Comparison of ENCODE assay signal across 18 cellular contexts in the genomic region with DNA sequence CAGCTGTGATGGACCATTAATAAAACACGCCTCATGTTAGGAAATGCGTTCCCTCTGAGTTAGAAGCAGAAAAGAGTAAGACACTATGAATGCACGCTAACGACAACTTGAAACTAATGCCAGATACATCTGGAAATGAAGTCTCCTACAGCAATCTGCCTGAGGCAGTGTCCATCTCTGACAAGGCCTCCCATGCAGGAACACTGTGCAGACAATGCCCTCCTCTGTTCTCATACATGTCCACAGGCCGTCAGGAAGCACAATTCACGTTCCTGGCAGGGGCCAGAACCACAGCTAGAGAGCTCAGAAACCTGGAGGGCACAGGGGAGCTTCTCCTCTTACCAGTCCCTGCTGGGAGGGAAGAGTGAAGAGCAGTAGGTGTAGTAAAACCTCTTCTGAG. TPM values are rescaled to one million over a fixed set of nuclear protein-coding genes. Genes with fewer than 3 reads are reported as not detected.
DNase-seq lines count a peak whose midpoint lies in the region; ATAC-seq and TF ChIP-seq lines count a peak whose summit lies in the region.
"Had no signal": no experiment of that assay in that cellular context is flagged by ENCODE, and none has a peak within 500 bp of the region (broad histone marks: within the 10 kb centered on the region; RNA-seq: fewer than 3 reads in every experiment).

No MANE protein-coding gene starts in this region.

- H3K27ac Mint-ChIP-seq in GM23338 (peak overlapping the region; percentile 57; the same call in 1 of the 2 replicates), H9 (no peak overlapping the region)
- no peak overlapping the region for H3K27ac Mint-ChIP-seq in activated naive CD8-positive, alpha-beta T cell treated with anti-CD3 and anti-CD28 coated beads for 36 hours

- H3K9me2 ChIP-seq in GM23338 (ENCODE audit: insufficient read depth) = no peaks in the 10 kb centered on the region

- no peak overlapping the region for H2BK20ac ChIP-seq in H9 (ENCODE audit: low read depth, low read length, poor library complexity, severe bottlenecking)

- H3K27me3 Mint-ChIP-seq in GM23338 (ENCODE audit: insufficient read depth, low read depth, poor library complexity) = peaks cover 2% of the 10 kb centered on the region
- no peaks in the 10 kb centered on the region for H3K27me3 Mint-ChIP-seq in activated naive CD8-positive, alpha-beta T cell treated with anti-CD3 and anti-CD28 coated beads for 36 hours
- no peaks in the 10 kb centered on the region for H3K27me3 Mint-ChIP-seq in H9 (ENCODE audit: low read depth)

- H3K4me3 Mint-ChIP-seq in GM23338 (no peak overlapping the region), H9 (no peak overlapping the region)
- H3K4me3 Mint-ChIP-seq in activated naive CD8-positive, alpha-beta T cell treated with anti-CD3 and anti-CD28 coated beads for 36 hours = no peak overlapping the region

- no peak overlapping the region for H4K91ac ChIP-seq in H9 (ENCODE audit: insufficient read length, low read depth, low read length)

- no peak overlapping the region for H2BK12ac ChIP-seq in H9 (ENCODE audit: insufficient read length, low read depth, low read length)

- H3T11ph ChIP-seq in H9 (ENCODE audit: low read length) = no peak overlapping the region

- CTCF ChIA-PET in mammary epithelial cell (lab: Charles Lee; ENCODE audit: low non-redundant PET) = interaction anchor here (0.8 kb wide), 1 partner anchor 9 kb away, joined by 3 read pairs; no protein-coding TSS in a partner anchor

- intact Hi-C loops in mammary epithelial cell (cut with micrococcal nuclease) (no loop called here), upper lobe of right lung (cut with DNase I) (no loop called here)

- H3K4me1 Mint-ChIP-seq in GM23338 (peaks cover 39% of the 10 kb centered on the region), H9 (peaks cover 22 to 31% of the 10 kb centered on the region in 2 experiments)
- H3K4me1 Mint-ChIP-seq in activated naive CD8-positive, alpha-beta T cell treated with anti-CD3 and anti-CD28 coated beads for 36 hours = peaks cover 34% of the 10 kb centered on the region

- H2AFZ ChIP-seq in GM23338 = no peak overlapping the region
- H2AFZ ChIP-seq in mammary epithelial cell (ENCODE audit: low read depth, low read length) = no peak overlapping the region
- no peak overlapping the region for H2AFZ ChIP-seq in H9 (ENCODE audit: low read length)

- H3K9me3 ChIP-seq in mammary epithelial cell (replicated peaks; ENCODE audit: insufficient read depth, low read length) (no peaks in the 10 kb centered on the region), mucosa of rectum (ENCODE audit: control insufficient read depth in 2 of 2, low read length in 2 of 2) (no peaks in the 10 kb centered on the region), upper lobe of right lung (no peaks in the 10 kb centered on the region), H9 (ENCODE audit: control insufficient read depth, low read depth, low read length) (no peaks in the 10 kb centered on the region)

- no peak overlapping the region for H3K23ac ChIP-seq in H9 (ENCODE audit: insufficient read length, low read depth, low read length)

- peaks cover 21% of the 10 kb centered on the region for H3K36me3 Mint-ChIP-seq in GM23338 (ENCODE audit: low read depth)
- H3K36me3 Mint-ChIP-seq in activated naive CD8-positive, alpha-beta T cell treated with anti-CD3 and anti-CD28 coated beads for 36 hours = peaks cover 20% of the 10 kb centered on the region
- H3K36me3 Mint-ChIP-seq in H9 (ENCODE audit: insufficient read depth in 1 of 3, low read depth in 3 of 3) = peaks cover 2 to 28% (median 27%) of the 10 kb centered on the region in 3 experiments; a peak in 6 of 7 replicates

- H4K5ac ChIP-seq in H9 (ENCODE audit: insufficient read length, low read depth, low read length) = no peak overlapping the region

- TF ChIP-seq CTCF in 22Rv1 (IDR thresholded peaks at IDR 0.05) = no peak
- TF ChIP-seq CTCF in GM23338 (conservative IDR thresholded peaks at IDR 0.05; ENCODE audit: low read depth in 2 of 2) = no peak
- TF ChIP-seq CTCF in mammary epithelial cell (conservative IDR thresholded peaks at IDR 0.05 in 1 of 2, IDR thresholded peaks at IDR 0.05 in 1 of 2; ENCODE audit: extremely low read depth in 1 of 2, insufficient read depth in 1 of 2, low read depth in 1 of 2, low read length in 2 of 2) = no peak
- no peak for TF ChIP-seq CTCF in upper lobe of right lung (IDR thresholded peaks at IDR 0.05)
- TF ChIP-seq CTCF in H9 (conservative IDR thresholded peaks at IDR 0.05) = no peak

- H3K56ac ChIP-seq in H9 (ENCODE audit: insufficient read length, low read depth, low read length) = no peak overlapping the region

- peaks cover 5% of the 10 kb centered on the region; the same call in 1 of the 2 replicates for H3K36me3 ChIP-seq in GM23338 (ENCODE audit: insufficient read depth)
- peaks cover 3% of the 10 kb centered on the region for H3K36me3 ChIP-seq in mammary epithelial cell (ENCODE audit: insufficient read depth, low read length)
- peaks cover 18 to 21% of the 10 kb centered on the region in 2 donors for H3K36me3 ChIP-seq in mucosa of rectum (ENCODE audit: control insufficient read depth in 2 of 2, insufficient read depth in 2 of 2, low read length in 2 of 2)
- H3K36me3 ChIP-seq in upper lobe of right lung = peaks cover 17% of the 10 kb centered on the region

- no peak overlapping the region for H2BK120ac ChIP-seq in H9 (ENCODE audit: low read depth, low read length, poor library complexity, severe bottlenecking)

- no peak for DNase-seq in GM23338 (ENCODE audit: low spot score)
- DNase-seq in mammary epithelial cell = peak; percentile 47
- no peak for DNase-seq in upper lobe of right lung
- no peak for DNase-seq in activated naive CD8-positive, alpha-beta T cell treated with anti-CD3 and anti-CD28 coated beads for 36 hours
- DNase-seq in H9 = no peak
- DNase-seq: ACHN; HCEC 1CT; KBM-7; left cardiac atrium; NCI-H1105 treated with DMSO at 0.1 percent for 48 hours; right cardiac atrium; stimulated activated CD4-positive, alpha-beta T cell treated with anti-CD3 and anti-CD28 coated beads, Interleukin-4, amount 100 ng/mL, for 4 hours; stimulated activated naive CD4-positive, alpha-beta T cell had no signal

- H3K4me1 ChIP-seq in GM23338 (ENCODE audit: insufficient read depth) (peaks cover 8% of the 10 kb centered on the region; the same call in 1 of the 2 replicates), mammary epithelial cell (ENCODE audit: insufficient read depth, low read length) (peaks cover 20% of the 10 kb centered on the region), mucosa of rectum (ENCODE audit: control insufficient read depth in 2 of 2, insufficient read depth in 2 of 2, low read length in 2 of 2) (peaks cover 18 to 24% of the 10 kb centered on the region in 2 donors), upper lobe of right lung (no peaks in the 10 kb centered on the region), H9 (ENCODE audit: insufficient read depth, low read length) (no peaks in the 10 kb centered on the region)

- H3K79me1 ChIP-seq in H9 (ENCODE audit: insufficient read depth, low read depth, low read length, poor library complexity, severe bottlenecking) = peaks cover 5% of the 10 kb centered on the region

- 0 out of 2 replicates have a peak, but pooled peaks cover 9% of the 10 kb centered on the region for H3F3A ChIP-seq in GM23338 (replicated peaks; ENCODE audit: low read depth)

- no peak overlapping the region for H3K4me3 ChIP-seq in GM23338
- H3K4me3 ChIP-seq in mammary epithelial cell (replicated peaks in 1 of 3; ENCODE audit: insufficient read depth in 1 of 3, low read depth in 2 of 3, low read length in 3 of 3) = no peak overlapping the region
- H3K4me3 ChIP-seq in mucosa of rectum (ENCODE audit: low read length in 2 of 2) = no peak overlapping the region
- no peak overlapping the region for H3K4me3 ChIP-seq in upper lobe of right lung
- H3K4me3 ChIP-seq: coronary artery had no signal

- H2AK5ac ChIP-seq in H9 (ENCODE audit: insufficient read length, low read length) = no peak overlapping the region

- no peak overlapping the region for H2BK15ac ChIP-seq in H9 (ENCODE audit: low read depth, low read length)

- no peak overlapping the region for H3K18ac ChIP-seq in H9 (ENCODE audit: insufficient read length, low read depth, low read length)

- H3K79me2 ChIP-seq in GM23338 (replicated peaks; ENCODE audit: insufficient read depth) = peaks cover 25% of the 10 kb centered on the region
- H3K79me2 ChIP-seq in mammary epithelial cell (ENCODE audit: insufficient read depth, low read length) = peaks cover 60% of the 10 kb centered on the region
- 0 out of 2 replicates have a peak, but pooled peaks cover 1% of the 10 kb centered on the region for H3K79me2 ChIP-seq in H9 (ENCODE audit: insufficient read depth, low read length)

- no TSS peak for BruUV-seq in mammary epithelial cell (replicated peaks; lab: Mats Ljungman, UMichigan)

- H3K27ac ChIP-seq in 22Rv1 (peak overlapping the region; percentile 8; the same call in 1 of the 2 replicates), GM23338 (ENCODE audit: low read depth) (0 out of 2 replicates have a peak overlapping the region, but pooled peaks have one; percentile 45), mammary epithelial cell (ENCODE audit: insufficient read depth, low read depth, low read length) (no peak overlapping the region), mucosa of rectum (ENCODE audit: low read depth in 2 of 2, low read length in 2 of 2) (peak overlapping the region; percentile 30 to 66), upper lobe of right lung (no peak overlapping the region), H9 (ENCODE audit: insufficient read length, low read depth, low read length) (no peak overlapping the region)
- H3K27ac ChIP-seq: coronary artery had no signal

- H3K14ac ChIP-seq in H9 (ENCODE audit: insufficient read depth, low read length) = no peak overlapping the region; the same call in 1 of the 2 replicates

- H2BK5ac ChIP-seq in H9 (ENCODE audit: insufficient read length, low read length) = no peak overlapping the region

- H3K23me2 ChIP-seq in H9 (ENCODE audit: insufficient read length, low read depth, low read length, poor library complexity, severe bottlenecking) = no peaks in the 10 kb centered on the region

- WGBS in mammary epithelial cell (ENCODE audit: low coverage, missing lambda C conversion rate) = 36% methylated on average over 5 of the region's 6 CpGs
- WGBS in H9 (ENCODE audit: extremely low coverage, insufficient read length, low lambda C conversion rate) = no CpG with 5 or more reads among the region's 6 CpGs

- peaks cover 35% of the 10 kb centered on the region for H4K20me1 ChIP-seq in GM23338 (replicated peaks; ENCODE audit: insufficient read depth)
- H4K20me1 ChIP-seq in mammary epithelial cell (ENCODE audit: insufficient read depth, low read length) = no peaks in the 10 kb centered on the region
- peaks cover 2% of the 10 kb centered on the region for H4K20me1 ChIP-seq in H9 (ENCODE audit: control insufficient read depth, insufficient read depth, insufficient read length)

- H3K4ac ChIP-seq in H9 (ENCODE audit: low read depth, low read length) = no peak overlapping the region

- H3K9me3 Mint-ChIP-seq in GM23338 (no peaks in the 10 kb centered on the region), H9 (no peaks in the 10 kb centered on the region)
- no peaks in the 10 kb centered on the region for H3K9me3 Mint-ChIP-seq in activated naive CD8-positive, alpha-beta T cell treated with anti-CD3 and anti-CD28 coated beads for 36 hours

- in situ Hi-C loops in mammary epithelial cell (cut with MboI; ENCODE audit: low sequenced_read_pairs in 2 of 2) = no loop called here

- dilution Hi-C loops in mammary epithelial cell (cut with HindIII; ENCODE audit: low sequenced_read_pairs) = loop anchor here (10.0 kb wide), 1 partner anchor 293 kb away; no protein-coding TSS in a partner anchor

- H3K9ac ChIP-seq in mammary epithelial cell (ENCODE audit: insufficient read depth, low read length) = no peak overlapping the region
- no peak overlapping the region for H3K9ac ChIP-seq in mucosa of rectum (ENCODE audit: low read depth in 1 of 2, low read length in 2 of 2)
- no peak overlapping the region for H3K9ac ChIP-seq in H9 (ENCODE audit: extremely low read depth, insufficient read length, low read length)

- H4K8ac ChIP-seq in H9 (replicated peaks; ENCODE audit: insufficient read length, low read depth, low read length) = no peak overlapping the region

- H3K4me2 ChIP-seq in GM23338 (no peak overlapping the region), mammary epithelial cell (ENCODE audit: insufficient read depth, low read depth, low read length) (peak overlapping the region; percentile 13), H9 (ENCODE audit: insufficient read depth, insufficient read length, low read length) (no peak overlapping the region)

- H3K27me3 ChIP-seq in GM23338 (ENCODE audit: insufficient read depth) = no peaks in the 10 kb centered on the region
- H3K27me3 ChIP-seq in mammary epithelial cell (ENCODE audit: insufficient read depth, low read length) = no peaks in the 10 kb centered on the region
- H3K27me3 ChIP-seq in mucosa of rectum (ENCODE audit: control insufficient read depth in 2 of 2, insufficient read depth in 2 of 2, low read length in 2 of 2) = no peaks in the 10 kb centered on the region
- H3K27me3 ChIP-seq in upper lobe of right lung = no peaks in the 10 kb centered on the region
- no peaks in the 10 kb centered on the region for H3K27me3 ChIP-seq in H9 (ENCODE audit: insufficient read depth, low read length)

- ATAC-seq in GM23338 (no peak), upper lobe of right lung (no peak), GM21825 (IDR thresholded peaks at IDR 0.05; ENCODE audit: unreplicated experiment) (no peak)
- ATAC-seq: activated CD4-positive, CD25-positive, alpha-beta regulatory T cell treated with anti-CD3 and anti-CD28 coated beads, Interleukin-2, amount 50 U/mL, for 24 hours; left cardiac atrium had no signal

RNA-seq across cellular contexts. Expression of gene CYP2D6, which starts 41.3 kb away (rescaled TPM):
- 0.27 and 1.3 TPM in 2 replicates for total RNA-seq in GM23338 (2014; rRNA removed; shearing (Covaris generic))
- polyA plus RNA-seq in GM23338 (2016; fragmentation: Nextera tagmentation; extraction: Ambion mirVana) (0.56 and 1.2 TPM in 2 replicates), mammary epithelial cell (0.32 TPM)
- total RNA-seq in mammary epithelial cell (1 to 10 TPM; 1.0 to 2.7 TPM), upper lobe of right lung (1.0 TPM), H9 (2021) (2.0 and 2.3 TPM in 2 replicates)
- not detected for polyA minus RNA-seq in mammary epithelial cell
- 1 to 10 TPM; 1.6 to 2.4 TPM for total RNA-seq in activated naive CD8-positive, alpha-beta T cell treated with anti-CD3 and anti-CD28 coated beads for 36 hours

Comparison
In these comparisons a context has a peak if more than half of its experiments do, and no peak if none do; other contexts are left out.
1. H3K27ac ChIP-seq: peak in 22Rv1 (single experiment), GM23338 (single experiment) and mucosa of rectum (2 of 2); none in mammary epithelial cell (single experiment), upper lobe of right lung (single experiment) and H9 (single experiment).